ENCODE assay signal across 24 cellular contexts in the genomic region with DNA sequence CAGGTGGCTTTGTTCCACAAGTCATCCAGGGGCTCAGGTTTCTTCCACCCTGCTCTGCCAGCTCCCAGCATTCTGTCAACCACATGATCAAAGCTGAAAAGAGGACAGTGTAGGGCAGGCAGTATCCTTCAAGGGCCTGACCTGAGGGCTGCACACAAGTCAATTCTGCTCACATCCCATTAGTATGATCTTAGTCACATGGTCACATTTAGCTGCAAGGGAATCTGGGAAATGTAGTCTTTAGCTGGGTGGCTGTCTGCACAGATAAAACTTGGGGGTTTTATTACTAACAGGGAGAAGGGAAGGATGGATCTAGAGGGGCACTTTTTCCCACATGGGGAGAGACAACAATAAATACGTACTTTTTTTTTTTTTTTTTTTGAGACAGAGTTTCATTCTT.
"Had no signal": no experiment of that assay in that cellular context is flagged by ENCODE, and none has a peak within 500 bp of the region (broad histone marks: within the 10 kb centered on the region; RNA-seq: fewer than 3 reads in every experiment).

No MANE protein-coding gene starts in this region.

- H3K79me2 ChIP-seq: hepatocyte had no signal

- H3K9me3 ChIP-seq: colonic mucosa, esophagus muscularis mucosa, upper lobe of left lung had no signal

- H3K36me3 Mint-ChIP-seq: activated naive CD4-positive, alpha-beta T cell treated with anti-CD3 and anti-CD28 coated beads, Interleukin-2, amount 10 ng/mL, durations not matched to agents 7 days and 5 days; mesothelial cell of epicardium; naive thymus-derived CD8-positive, alpha-beta T cell had no signal

- H3K4me1 ChIP-seq: colonic mucosa, esophagus muscularis mucosa, spleen, upper lobe of left lung had no signal

- H3K4me3 ChIP-seq: colonic mucosa, dorsolateral prefrontal cortex, esophagus muscularis mucosa, hepatocyte, spleen, upper lobe of left lung had no signal

- H3K4me1 Mint-ChIP-seq: activated CD4-positive, alpha-beta T cell treated with anti-CD3 and anti-CD28 coated beads for 36 hours; mesothelial cell of epicardium had no signal

- H3K27me3 ChIP-seq: colonic mucosa, hepatocyte, upper lobe of left lung had no signal

- H3K9me3 Mint-ChIP-seq: mesothelial cell of epicardium; T-helper 2 cell treated with Interferon-gamma antibody and Interleukin-4, amounts not matched to agents 5 μg/mL and 100 μg/mL, for 36 hours had no signal

- H3K27ac ChIP-seq: colonic mucosa, esophagus muscularis mucosa, hepatocyte, spleen, upper lobe of left lung had no signal

- H3K27ac Mint-ChIP-seq: activated CD4-positive, alpha-beta T cell treated with anti-CD3 and anti-CD28 coated beads for 36 hours; activated naive CD4-positive, alpha-beta T cell treated with anti-CD3 and anti-CD28 coated beads, Interleukin-2, amount 10 ng/mL, durations not matched to agents 7 days and 5 days; mesothelial cell of epicardium; naive thymus-derived CD8-positive, alpha-beta T cell; progenitor cell of endocrine pancreas; T-helper 2 cell treated with Interferon-gamma antibody and Interleukin-4, amounts not matched to agents 5 μg/mL and 100 μg/mL, for 36 hours had no signal

- H3K36me3 ChIP-seq: colonic mucosa, esophagus muscularis mucosa, spleen, upper lobe of left lung had no signal

- H2AFZ ChIP-seq: hepatocyte had no signal

- ATAC-seq: activated CD4-positive, alpha-beta T cell treated with anti-CD3 and anti-CD28 coated beads for 36 hours; left ventricle myocardium superior; naive thymus-derived CD8-positive, alpha-beta T cell had no signal

- H3K4me3 Mint-ChIP-seq: activated CD4-positive, alpha-beta T cell treated with anti-CD3 and anti-CD28 coated beads for 36 hours; activated naive CD4-positive, alpha-beta T cell treated with anti-CD3 and anti-CD28 coated beads, Interleukin-2, amount 10 ng/mL, durations not matched to agents 7 days and 5 days; mesothelial cell of epicardium; naive thymus-derived CD8-positive, alpha-beta T cell; T-helper 2 cell treated with Interferon-gamma antibody and Interleukin-4, amounts not matched to agents 5 μg/mL and 100 μg/mL, for 36 hours had no signal

- DNase-seq: activated CD4-positive, alpha-beta T cell treated with anti-CD3 and anti-CD28 coated beads for 36 hours; activated CD4-positive, alpha-beta T cell treated with anti-CD3 and anti-CD28 coated beads, Interleukin-2, amount 50 U/mL, for 4 hours; activated CD8-positive, alpha-beta memory T cell treated with anti-CD3 and anti-CD28 coated beads for 24 hours; activated CD8-positive, alpha-beta memory T cell treated with anti-CD3 and anti-CD28 coated beads, Interleukin-2, amount 50 U/mL, for 4 hours; activated effector memory CD4-positive, alpha-beta T cell treated with anti-CD3 and anti-CD28 coated beads, Interleukin-2, amount 50 U/mL, for 16 hours; activated naive CD4-positive, alpha-beta T cell treated with anti-CD3 and anti-CD28 coated beads, Interleukin-2, amount 10 ng/mL, durations not matched to agents 7 days and 5 days; activated T-cell treated with anti-CD3 and anti-CD28 coated beads, Interleukin-2, amount 50 U/mL, for 48 hours; amygdala; colonic mucosa; dorsolateral prefrontal cortex; glutamatergic neuron; kidney glomerular epithelial cell; left ventricle myocardium superior; mammary epithelial cell; naive thymus-derived CD8-positive, alpha-beta T cell; spleen; stimulated activated CD4-positive, alpha-beta T cell treated with anti-CD3 and anti-CD28 coated beads, Interleukin-4, amount 100 ng/mL, for 1 hour; stimulated activated naive CD4-positive, alpha-beta T cell treated with Interleukin-2 at 50 U/mL for 16 hours; upper lobe of left lung had no signal

- H3K4me2 ChIP-seq: hepatocyte had no signal
